1 cellular context compared by ENCODE assay signal in the genomic region with DNA sequence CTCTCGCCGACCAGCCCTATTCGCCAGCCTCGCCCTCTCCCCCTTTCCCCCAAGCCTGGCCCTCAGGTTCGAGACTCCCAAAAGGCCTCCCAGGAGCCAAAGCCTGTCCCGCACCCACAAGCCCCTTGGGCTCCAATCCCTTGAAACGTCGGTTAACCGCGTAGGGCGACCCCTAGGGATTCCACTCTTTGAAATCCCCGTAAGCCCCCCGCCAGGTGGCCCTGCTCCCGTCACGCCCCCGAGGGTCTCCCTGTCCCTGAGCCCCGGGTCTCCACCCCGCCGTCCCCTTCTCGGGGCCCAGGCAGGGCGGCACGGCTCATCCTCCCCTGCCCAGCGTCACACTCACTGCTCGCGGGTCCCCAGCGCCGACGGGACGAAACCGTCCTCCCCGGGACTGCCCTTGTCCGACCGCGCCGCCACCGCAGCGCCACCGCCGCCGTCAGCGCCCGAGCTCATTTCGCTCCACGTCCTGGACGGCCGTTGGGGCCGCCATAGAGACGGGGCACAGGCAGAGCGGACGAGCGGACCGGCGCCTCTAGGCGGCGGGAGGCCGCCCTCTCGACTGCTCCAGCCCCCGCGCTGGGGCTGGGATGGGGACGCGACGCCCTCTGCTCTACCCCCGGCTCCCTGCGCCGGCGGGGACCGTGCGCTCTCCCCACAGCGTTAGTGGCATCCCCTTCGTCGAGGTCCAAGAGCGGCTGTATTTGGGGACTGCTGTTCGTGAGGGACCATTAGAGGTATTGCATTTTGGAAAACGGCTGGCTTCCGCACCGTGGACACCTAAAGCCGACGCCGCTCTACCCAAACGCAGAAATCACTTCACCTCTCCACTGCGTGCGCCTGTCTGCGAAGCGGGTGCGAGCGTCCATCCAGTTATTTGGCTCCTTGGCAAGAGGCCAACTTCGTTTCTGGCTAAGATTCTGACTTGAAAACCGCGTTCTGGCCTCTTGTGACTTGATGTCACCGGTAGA.
TF ChIP-seq lines count a peak whose summit lies in the region.

TSS of gene EEF1AKMT2 (minus strand) at position 510 of the 971 bp plus-strand sequence. CDS start at position 456, 54 bp downstream.

TF ChIP-seq in HEK293, 187 proteins besides CTCF, POLR2A, EP300 and RAD21 (continued from another document and continues in another):
- TF ChIP-seq INSM2 (tag by site-specific recombination; IDR thresholded peaks at IDR 0.05) (no peak; the same call in 1 of the 2 replicates), ZBTB1 (tag by site-specific recombination; IDR thresholded peaks at IDR 0.05) (no peak), ZNF426 (tag by site-specific recombination; IDR thresholded peaks at IDR 0.05) (no peak), ZNF10 (tag by site-specific recombination; IDR thresholded peaks at IDR 0.05) (peak; percentile 35; the same call in 1 of the 2 replicates), PRDM10 (tag by site-specific recombination; IDR thresholded peaks at IDR 0.05) (peak; percentile 66), ZNF155 (tag by site-specific recombination; IDR thresholded peaks at IDR 0.05) (no peak), ZNF350 (tag by site-specific recombination; IDR thresholded peaks at IDR 0.05) (no peak), ZEB2 (tag by site-specific recombination; IDR thresholded peaks at IDR 0.05) (peak; percentile 89; the same call in 1 of the 2 replicates), GLIS2 (tag by site-specific recombination; IDR thresholded peaks at IDR 0.05) (peak; percentile 91), ZNF843 (tag by site-specific recombination; IDR thresholded peaks at IDR 0.05) (peak; percentile 75), ZSCAN16 (tag by site-specific recombination; IDR thresholded peaks at IDR 0.05) (peak; percentile 23; the same call in 1 of the 2 replicates), ZNF621 (tag by site-specific recombination; IDR thresholded peaks at IDR 0.05) (no peak), ZNF548 (tag by site-specific recombination; IDR thresholded peaks at IDR 0.05) (no peak), ZNF549 (tag by site-specific recombination; IDR thresholded peaks at IDR 0.05) (no peak), ZBTB7A (tag by site-specific recombination; IDR thresholded peaks at IDR 0.05; ENCODE audit: low read depth) (peak; percentile 49; the same call in 1 of the 2 replicates), HOXA7 (CRISPR knock-in tag; IDR thresholded peaks at IDR 0.05; ENCODE audit: borderline replicate concordance) (no peak), ZNF175 (tag by site-specific recombination; IDR thresholded peaks at IDR 0.05) (no peak), ZNF777 (tag by site-specific recombination; IDR thresholded peaks at IDR 0.05; ENCODE audit: borderline replicate concordance) (peak; percentile 73), ZNF544 (tag by site-specific recombination; IDR thresholded peaks at IDR 0.05) (no peak), ZNF202 (tag by site-specific recombination; IDR thresholded peaks at IDR 0.05; ENCODE audit: borderline replicate concordance) (no peak), GFI1B (tag by site-specific recombination; IDR thresholded peaks at IDR 0.05) (0 out of 2 replicates have a peak, but pooled peaks have one; percentile 27), ZNF112 (tag by site-specific recombination; IDR thresholded peaks at IDR 0.05) (no peak), ZNF585B (tag by site-specific recombination; IDR thresholded peaks at IDR 0.05) (no peak), ZSCAN5A (tag by site-specific recombination; IDR thresholded peaks at IDR 0.05) (peak; percentile 91; the same call in 1 of the 2 replicates), KLF8 (tag by site-specific recombination; IDR thresholded peaks at IDR 0.05) (no peak), ZNF776 (tag by site-specific recombination; IDR thresholded peaks at IDR 0.05; ENCODE audit: borderline replicate concordance) (no peak), ZNF747 (tag by site-specific recombination; IDR thresholded peaks at IDR 0.05) (no peak), ZFP37 (tag by site-specific recombination; IDR thresholded peaks at IDR 0.05) (peak; percentile 86; the same call in 1 of the 2 replicates), KLF7 (tag by site-specific recombination; IDR thresholded peaks at IDR 0.05; ENCODE audit: borderline replicate concordance) (no peak), ZNF324 (tag by site-specific recombination; IDR thresholded peaks at IDR 0.05) (peak; percentile 76), ZNF792 (tag by site-specific recombination; IDR thresholded peaks at IDR 0.05) (no peak)
- TF ChIP-seq, protein P1, sequence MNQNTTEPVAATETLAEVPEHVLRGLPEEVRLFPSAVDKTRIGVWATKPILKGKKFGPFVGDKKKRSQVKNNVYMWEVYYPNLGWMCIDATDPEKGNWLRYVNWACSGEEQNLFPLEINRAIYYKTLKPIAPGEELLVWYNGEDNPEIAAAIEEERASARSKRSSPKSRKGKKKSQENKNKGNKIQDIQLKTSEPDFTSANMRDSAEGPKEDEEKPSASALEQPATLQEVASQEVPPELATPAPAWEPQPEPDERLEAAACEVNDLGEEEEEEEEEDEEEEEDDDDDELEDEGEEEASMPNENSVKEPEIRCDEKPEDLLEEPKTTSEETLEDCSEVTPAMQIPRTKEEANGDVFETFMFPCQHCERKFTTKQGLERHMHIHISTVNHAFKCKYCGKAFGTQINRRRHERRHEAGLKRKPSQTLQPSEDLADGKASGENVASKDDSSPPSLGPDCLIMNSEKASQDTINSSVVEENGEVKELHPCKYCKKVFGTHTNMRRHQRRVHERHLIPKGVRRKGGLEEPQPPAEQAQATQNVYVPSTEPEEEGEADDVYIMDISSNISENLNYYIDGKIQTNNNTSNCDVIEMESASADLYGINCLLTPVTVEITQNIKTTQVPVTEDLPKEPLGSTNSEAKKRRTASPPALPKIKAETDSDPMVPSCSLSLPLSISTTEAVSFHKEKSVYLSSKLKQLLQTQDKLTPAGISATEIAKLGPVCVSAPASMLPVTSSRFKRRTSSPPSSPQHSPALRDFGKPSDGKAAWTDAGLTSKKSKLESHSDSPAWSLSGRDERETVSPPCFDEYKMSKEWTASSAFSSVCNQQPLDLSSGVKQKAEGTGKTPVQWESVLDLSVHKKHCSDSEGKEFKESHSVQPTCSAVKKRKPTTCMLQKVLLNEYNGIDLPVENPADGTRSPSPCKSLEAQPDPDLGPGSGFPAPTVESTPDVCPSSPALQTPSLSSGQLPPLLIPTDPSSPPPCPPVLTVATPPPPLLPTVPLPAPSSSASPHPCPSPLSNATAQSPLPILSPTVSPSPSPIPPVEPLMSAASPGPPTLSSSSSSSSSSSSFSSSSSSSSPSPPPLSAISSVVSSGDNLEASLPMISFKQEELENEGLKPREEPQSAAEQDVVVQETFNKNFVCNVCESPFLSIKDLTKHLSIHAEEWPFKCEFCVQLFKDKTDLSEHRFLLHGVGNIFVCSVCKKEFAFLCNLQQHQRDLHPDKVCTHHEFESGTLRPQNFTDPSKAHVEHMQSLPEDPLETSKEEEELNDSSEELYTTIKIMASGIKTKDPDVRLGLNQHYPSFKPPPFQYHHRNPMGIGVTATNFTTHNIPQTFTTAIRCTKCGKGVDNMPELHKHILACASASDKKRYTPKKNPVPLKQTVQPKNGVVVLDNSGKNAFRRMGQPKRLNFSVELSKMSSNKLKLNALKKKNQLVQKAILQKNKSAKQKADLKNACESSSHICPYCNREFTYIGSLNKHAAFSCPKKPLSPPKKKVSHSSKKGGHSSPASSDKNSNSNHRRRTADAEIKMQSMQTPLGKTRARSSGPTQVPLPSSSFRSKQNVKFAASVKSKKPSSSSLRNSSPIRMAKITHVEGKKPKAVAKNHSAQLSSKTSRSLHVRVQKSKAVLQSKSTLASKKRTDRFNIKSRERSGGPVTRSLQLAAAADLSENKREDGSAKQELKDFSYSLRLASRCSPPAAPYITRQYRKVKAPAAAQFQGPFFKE (tag by site-specific recombination; IDR thresholded peaks at IDR 0.05; ENCODE audit: borderline replicate concordance) = no peak
- TF ChIP-seq, protein P2, sequence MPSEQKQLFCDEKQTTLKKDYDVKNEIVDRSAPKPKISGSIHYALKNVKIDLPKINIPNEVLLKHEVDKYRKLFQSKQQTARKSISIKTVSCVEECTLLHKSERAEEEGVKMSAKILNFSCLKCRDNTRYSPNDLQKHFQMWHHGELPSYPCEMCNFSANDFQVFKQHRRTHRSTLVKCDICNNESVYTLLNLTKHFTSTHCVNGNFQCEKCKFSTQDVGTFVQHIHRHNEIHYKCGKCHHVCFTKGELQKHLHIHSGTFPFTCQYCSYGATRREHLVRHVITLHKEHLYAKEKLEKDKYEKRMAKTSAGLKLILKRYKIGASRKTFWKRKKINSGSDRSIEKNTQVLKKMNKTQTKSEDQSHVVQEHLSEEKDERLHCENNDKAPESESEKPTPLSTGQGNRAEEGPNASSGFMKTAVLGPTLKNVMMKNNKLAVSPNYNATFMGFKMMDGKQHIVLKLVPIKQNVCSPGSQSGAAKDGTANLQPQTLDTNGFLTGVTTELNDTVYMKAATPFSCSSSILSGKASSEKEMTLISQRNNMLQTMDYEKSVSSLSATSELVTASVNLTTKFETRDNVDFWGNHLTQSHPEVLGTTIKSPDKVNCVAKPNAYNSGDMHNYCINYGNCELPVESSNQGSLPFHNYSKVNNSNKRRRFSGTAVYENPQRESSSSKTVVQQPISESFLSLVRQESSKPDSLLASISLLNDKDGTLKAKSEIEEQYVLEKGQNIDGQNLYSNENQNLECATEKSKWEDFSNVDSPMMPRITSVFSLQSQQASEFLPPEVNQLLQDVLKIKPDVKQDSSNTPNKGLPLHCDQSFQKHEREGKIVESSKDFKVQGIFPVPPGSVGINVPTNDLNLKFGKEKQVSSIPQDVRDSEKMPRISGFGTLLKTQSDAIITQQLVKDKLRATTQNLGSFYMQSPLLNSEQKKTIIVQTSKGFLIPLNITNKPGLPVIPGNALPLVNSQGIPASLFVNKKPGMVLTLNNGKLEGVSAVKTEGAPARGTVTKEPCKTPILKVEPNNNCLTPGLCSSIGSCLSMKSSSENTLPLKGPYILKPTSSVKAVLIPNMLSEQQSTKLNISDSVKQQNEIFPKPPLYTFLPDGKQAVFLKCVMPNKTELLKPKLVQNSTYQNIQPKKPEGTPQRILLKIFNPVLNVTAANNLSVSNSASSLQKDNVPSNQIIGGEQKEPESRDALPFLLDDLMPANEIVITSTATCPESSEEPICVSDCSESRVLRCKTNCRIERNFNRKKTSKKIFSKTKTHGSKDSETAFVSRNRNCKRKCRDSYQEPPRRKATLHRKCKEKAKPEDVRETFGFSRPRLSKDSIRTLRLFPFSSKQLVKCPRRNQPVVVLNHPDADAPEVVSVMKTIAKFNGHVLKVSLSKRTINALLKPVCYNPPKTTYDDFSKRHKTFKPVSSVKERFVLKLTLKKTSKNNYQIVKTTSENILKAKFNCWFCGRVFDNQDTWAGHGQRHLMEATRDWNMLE (tag by site-specific recombination; conservative IDR thresholded peaks at IDR 0.05; ENCODE audit: low read depth) = no peak
